15 cellular contexts compared by ENCODE assay signal in genomic region chrX:50168305-50168704, GRCh38. TPM values are rescaled to one million over a fixed set of nuclear protein-coding genes. Genes with fewer than 3 reads are reported as not detected.
DNase-seq lines count a peak whose midpoint lies in the region; ATAC-seq, FAIRE-seq and TF ChIP-seq lines count a peak whose summit lies in the region.
"Had no signal": no experiment of that assay in that cellular context is flagged by ENCODE, and none has a peak within 500 bp of the region (broad histone marks: within the 10 kb centered on the region; RNA-seq: fewer than 3 reads in every experiment).

No MANE protein-coding gene starts in this region.

- peak; percentile 7 for DNase-seq in bronchial epithelial cell (ENCODE audit: low read depth)
- DNase-seq in NCI-H2107 treated with DMSO at 0.1 percent for 48 hours (lab: John Stamatoyannopoulos, UW; ENCODE audit: unreplicated experiment), result no peak
- DNase-seq in activated CD4-positive, alpha-beta T cell treated with anti-CD3 and anti-CD28 coated beads, Interleukin-2, amount 50 U/mL, for 48 hours, result no peak
- DNase-seq: CD4-positive, alpha-beta T cell; MM.1S; NCI-H345; stomach had no signal

- no peaks in the 10 kb centered on the region for H3K27me3 ChIP-seq in bronchial epithelial cell (ENCODE audit: control insufficient read depth, insufficient read depth, low read length)
- H3K27me3 ChIP-seq: stomach had no signal

- no peak for TF ChIP-seq CTCF in bronchial epithelial cell (IDR thresholded peaks at IDR 0.05; ENCODE audit: insufficient read depth, low read length, severe bottlenecking)

- no peak overlapping the region for H3K4me3 ChIP-seq in bronchial epithelial cell (ENCODE audit: low read depth, low read length)
- H3K4me3 ChIP-seq: prostate gland, stomach had no signal

- ATAC-seq in GM18858 (IDR thresholded peaks at IDR 0.05; ENCODE audit: unreplicated experiment) (peak; percentile 55), GM21528 (IDR thresholded peaks at IDR 0.05; ENCODE audit: low FRiP score, unreplicated experiment) (peak; percentile 54), HG03354 (IDR thresholded peaks at IDR 0.05; ENCODE audit: poor library complexity, severe bottlenecking, unreplicated experiment) (peak; percentile 57), GM19397 (IDR thresholded peaks at IDR 0.05; ENCODE audit: unreplicated experiment) (no peak), GM18520 (IDR thresholded peaks at IDR 0.05; ENCODE audit: unreplicated experiment) (no peak)
- ATAC-seq: Right ventricle myocardium inferior had no signal

- no peak for FAIRE-seq in bronchial epithelial cell (lab: Jason Lieb, UNC)

- H3K36me3 ChIP-seq in bronchial epithelial cell (ENCODE audit: control insufficient read depth, insufficient read depth, low read length), result no peaks in the 10 kb centered on the region
- H3K36me3 ChIP-seq: prostate gland, stomach had no signal

RNA-seq across cellular contexts. Expression of gene AKAP4, which starts 32.5 kb away (rescaled TPM):
- not detected in 2 replicates for total RNA-seq in bronchial epithelial cell
- total RNA-seq: CD4-positive, alpha-beta T cell; mesenteric fat pad; Right ventricle myocardium inferior; stomach had no signal

RNA-seq across cellular contexts. Expression of gene CCNB3, which starts 36.3 kb away (rescaled TPM):
- under 0.01 TPM in 2 replicates for total RNA-seq in bronchial epithelial cell

Comparison
In these comparisons a context has a peak if more than half of its experiments do, and no peak if none do; other contexts are left out.
1. ATAC-seq: peak in GM18858 (single experiment), GM21528 (single experiment) and HG03354 (single experiment); none in GM19397 (single experiment) and GM18520 (single experiment).